Comparison of ENCODE assay signal across 1 cellular context in the genomic region with DNA sequence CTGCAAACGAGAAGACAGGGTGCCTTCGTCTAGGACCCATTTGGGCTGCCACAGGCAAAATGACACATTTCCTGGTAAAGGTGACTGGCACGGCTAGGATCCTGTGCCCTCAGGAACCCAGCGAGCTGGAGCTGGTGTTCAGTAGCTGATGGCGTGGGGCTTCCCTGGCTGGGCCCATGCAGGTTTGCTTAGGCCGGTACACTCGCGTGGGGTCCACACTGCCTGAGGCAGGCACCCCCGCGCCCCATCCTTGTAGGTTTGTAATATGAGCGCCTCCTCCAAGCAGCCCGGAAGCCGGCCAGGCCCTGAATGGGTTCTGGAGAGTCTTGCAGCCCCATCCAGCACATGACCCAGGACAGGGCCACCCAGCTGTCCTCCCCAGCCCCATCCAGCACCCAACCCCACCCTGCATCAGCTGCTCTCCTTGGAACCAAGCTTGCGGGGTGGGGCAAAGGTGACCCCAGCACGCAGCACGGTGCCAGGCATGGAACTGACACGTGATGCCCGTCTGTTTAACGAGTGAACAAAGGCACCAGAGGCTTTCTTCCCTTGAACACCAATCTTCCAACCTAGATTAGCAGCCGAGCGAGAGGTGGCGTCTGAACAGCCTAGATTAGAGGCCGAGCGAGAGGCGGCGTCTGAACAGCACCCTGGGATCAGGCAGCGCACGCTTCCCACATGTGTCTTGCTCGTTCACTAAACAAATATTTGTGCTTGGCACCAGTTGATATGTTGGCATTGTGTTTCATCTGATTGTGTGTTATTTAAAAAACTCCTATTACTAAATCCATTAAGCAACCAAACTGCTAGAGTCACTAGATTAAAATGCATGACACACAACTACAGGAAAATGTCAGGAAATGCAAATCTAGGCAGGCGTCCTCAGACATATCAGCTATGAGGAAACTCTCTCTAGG.
TF ChIP-seq lines count a peak whose summit lies in the region.

No MANE protein-coding gene starts in this region.

TF ChIP-seq in liver, 16 proteins besides CTCF, POLR2A, EP300 and RAD21 (continued from another document):
- TF ChIP-seq MAX (IDR thresholded peaks at IDR 0.05) (peak; percentile 98), JUND (IDR thresholded peaks at IDR 0.05) (peak in 1 of 2 donors; percentile 89), HNF4A (conservative IDR thresholded peaks at IDR 0.05) (peak; percentile 9 to 73), NR2F2 (IDR thresholded peaks at IDR 0.05) (no peak), SP1 (IDR thresholded peaks at IDR 0.05) (peak; percentile 68), YY1 (IDR thresholded peaks at IDR 0.05) (peak; percentile 84), TAF1 (conservative IDR thresholded peaks at IDR 0.05) (no peak), ATF3 (IDR thresholded peaks at IDR 0.05) (no peak), FOXA2 (IDR thresholded peaks at IDR 0.05) (peak; percentile 88), EGR1 (IDR thresholded peaks at IDR 0.05; ENCODE audit: low read depth in 2 of 2) (peak in 1 of 2 donors; percentile 85)
- TF ChIP-seq, protein P1, sequence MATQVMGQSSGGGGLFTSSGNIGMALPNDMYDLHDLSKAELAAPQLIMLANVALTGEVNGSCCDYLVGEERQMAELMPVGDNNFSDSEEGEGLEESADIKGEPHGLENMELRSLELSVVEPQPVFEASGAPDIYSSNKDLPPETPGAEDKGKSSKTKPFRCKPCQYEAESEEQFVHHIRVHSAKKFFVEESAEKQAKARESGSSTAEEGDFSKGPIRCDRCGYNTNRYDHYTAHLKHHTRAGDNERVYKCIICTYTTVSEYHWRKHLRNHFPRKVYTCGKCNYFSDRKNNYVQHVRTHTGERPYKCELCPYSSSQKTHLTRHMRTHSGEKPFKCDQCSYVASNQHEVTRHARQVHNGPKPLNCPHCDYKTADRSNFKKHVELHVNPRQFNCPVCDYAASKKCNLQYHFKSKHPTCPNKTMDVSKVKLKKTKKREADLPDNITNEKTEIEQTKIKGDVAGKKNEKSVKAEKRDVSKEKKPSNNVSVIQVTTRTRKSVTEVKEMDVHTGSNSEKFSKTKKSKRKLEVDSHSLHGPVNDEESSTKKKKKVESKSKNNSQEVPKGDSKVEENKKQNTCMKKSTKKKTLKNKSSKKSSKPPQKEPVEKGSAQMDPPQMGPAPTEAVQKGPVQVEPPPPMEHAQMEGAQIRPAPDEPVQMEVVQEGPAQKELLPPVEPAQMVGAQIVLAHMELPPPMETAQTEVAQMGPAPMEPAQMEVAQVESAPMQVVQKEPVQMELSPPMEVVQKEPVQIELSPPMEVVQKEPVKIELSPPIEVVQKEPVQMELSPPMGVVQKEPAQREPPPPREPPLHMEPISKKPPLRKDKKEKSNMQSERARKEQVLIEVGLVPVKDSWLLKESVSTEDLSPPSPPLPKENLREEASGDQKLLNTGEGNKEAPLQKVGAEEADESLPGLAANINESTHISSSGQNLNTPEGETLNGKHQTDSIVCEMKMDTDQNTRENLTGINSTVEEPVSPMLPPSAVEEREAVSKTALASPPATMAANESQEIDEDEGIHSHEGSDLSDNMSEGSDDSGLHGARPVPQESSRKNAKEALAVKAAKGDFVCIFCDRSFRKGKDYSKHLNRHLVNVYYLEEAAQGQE (IDR thresholded peaks at IDR 0.05): peak; percentile 65
